ENCODE assay signal across 8 cellular contexts in the genomic region with DNA sequence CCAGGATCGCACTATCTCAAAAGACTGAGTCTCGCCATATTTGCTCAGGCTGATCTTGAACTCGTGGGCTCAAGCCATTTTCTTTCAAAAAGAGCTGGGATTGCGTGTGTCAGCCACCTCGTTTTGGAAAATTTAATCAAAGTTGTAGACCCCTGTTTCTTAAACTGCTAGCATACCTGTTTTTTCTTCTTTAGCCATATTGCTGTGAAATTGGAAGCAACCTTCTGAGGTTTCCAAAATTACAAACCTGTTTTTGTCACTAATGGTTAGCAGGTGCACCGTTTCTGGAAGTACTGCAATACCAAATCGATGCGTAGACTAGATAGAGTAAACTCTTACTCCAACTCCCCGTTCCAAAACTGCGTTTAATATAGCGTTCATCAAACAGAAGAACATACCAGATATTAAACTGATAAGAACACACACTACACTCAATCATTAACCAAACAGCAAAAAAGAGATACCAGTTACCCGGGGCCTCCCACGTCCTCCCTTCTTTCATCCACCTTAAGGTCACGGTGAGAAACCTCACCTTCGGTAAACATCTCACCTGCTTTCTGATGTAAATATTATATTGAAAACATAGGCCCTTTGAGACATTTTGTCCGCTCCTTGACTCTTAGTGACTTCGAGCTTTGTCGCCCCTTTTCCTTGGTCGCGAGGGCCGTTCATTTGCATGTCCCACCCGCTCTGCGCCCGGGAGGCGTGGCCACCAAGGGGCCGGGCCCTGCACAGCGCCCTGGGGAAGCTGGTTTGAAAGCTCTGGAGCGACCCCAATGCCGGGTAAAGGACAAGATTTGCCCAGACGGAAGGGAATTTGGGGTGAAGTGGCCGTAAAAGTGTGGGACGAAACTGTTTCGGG. TPM values are rescaled to one million over a fixed set of nuclear protein-coding genes. Genes with fewer than 3 reads are reported as not detected.
A peak's percentile ranks its signal among the peaks of the same experiment; 100 is the strongest.
DNase-seq lines count a peak whose midpoint lies in the region; ATAC-seq, FAIRE-seq and TF ChIP-seq lines count a peak whose summit lies in the region.

A gene (minus strand): TSS at position 462 of the 862 bp plus-strand sequence.

- no peaks in the 10 kb centered on the region for H3K9me3 Mint-ChIP-seq in activated naive CD8-positive, alpha-beta T cell (ENCODE audit: low read depth)

- H3K79me2 ChIP-seq in Loucy (ENCODE audit: insufficient read depth, low read length), result no peaks in the 10 kb centered on the region
- no peaks in the 10 kb centered on the region for H3K79me2 ChIP-seq in parathyroid adenoma

- no peaks in the 10 kb centered on the region for H3K36me3 ChIP-seq in Loucy (ENCODE audit: insufficient read depth, low read length)
- no peaks in the 10 kb centered on the region for H3K36me3 ChIP-seq in parathyroid adenoma (ENCODE audit: control insufficient read depth, insufficient read depth, low read length)
- H3K36me3 ChIP-seq in tibial nerve, result no peaks in the 10 kb centered on the region

- intact Hi-C loops in cardiac septum (cut with DNase I), result no loop called here

- ATAC-seq in SK-N-SH treated with all-trans-retinoic acid at 6 μM for 48 hours, result peak; percentile 93

- no peaks in the 10 kb centered on the region for H3K27me3 Mint-ChIP-seq in activated naive CD8-positive, alpha-beta T cell

- no peaks in the 10 kb centered on the region for H3F3A ChIP-seq in Loucy (ENCODE audit: low read depth)

- H3K4me1 Mint-ChIP-seq in activated naive CD8-positive, alpha-beta T cell (ENCODE audit: low read depth), result peaks cover 19% of the 10 kb centered on the region

- peak; percentile 76 for TF ChIP-seq POLR2A in H54 (IDR thresholded peaks at IDR 0.05; ENCODE audit: low read depth, low read length)
- TF ChIP-seq POLR2A in tibial nerve (IDR thresholded peaks at IDR 0.05), result peak in 1 of 2 donors; percentile 36

- no peaks in the 10 kb centered on the region for H4K20me1 ChIP-seq in Loucy (ENCODE audit: insufficient read depth, low read length, poor library complexity, severe bottlenecking)

- H3K27ac ChIP-seq in parathyroid adenoma, result peak within 1 kb of the TSS; percentile 73
- peak within 1 kb of the TSS; percentile 65 to 89 (median 82) for H3K27ac ChIP-seq in tibial nerve

- H3K4me1 ChIP-seq in Loucy (ENCODE audit: insufficient read depth, low read length, poor library complexity, severe bottlenecking) (no peaks in the 10 kb centered on the region), parathyroid adenoma (no peaks in the 10 kb centered on the region), tibial nerve (peaks cover 0 to 14% (median 1%) of the 10 kb centered on the region in 4 donors)

- TF ChIP-seq EP300 in tibial nerve (IDR thresholded peaks at IDR 0.05), result peak in 1 of 2 donors; percentile 81

- 11 to 12% methylated on average over 31 to 33 of the region's 33 CpGs for WGBS in tibial nerve, 2 donors

- H3K36me3 Mint-ChIP-seq in activated naive CD8-positive, alpha-beta T cell, result no peaks in the 10 kb centered on the region

- no peaks in the 10 kb centered on the region for H3K9me2 ChIP-seq in Loucy (replicated peaks; ENCODE audit: low read depth, low read length)

- TF ChIP-seq CTCF in Loucy (conservative IDR thresholded peaks at IDR 0.05; ENCODE audit: low read length) (no peak), parathyroid adenoma (IDR thresholded peaks at IDR 0.05) (no peak), tibial nerve (IDR thresholded peaks at IDR 0.05) (no peak)

- H3K27me3 ChIP-seq in Loucy (ENCODE audit: insufficient read depth, low read length, poor library complexity, severe bottlenecking) (no peaks in the 10 kb centered on the region), parathyroid adenoma (ENCODE audit: control insufficient read depth, insufficient read depth, low read length) (no peaks in the 10 kb centered on the region), tibial nerve (no peaks in the 10 kb centered on the region)

- H3K4me3 ChIP-seq in Loucy (ENCODE audit: low read length, poor library complexity, severe bottlenecking), result peak within 1 kb of the TSS; percentile 76
- peak within 1 kb of the TSS; percentile 73 for H3K4me3 ChIP-seq in parathyroid adenoma (ENCODE audit: low read depth, low read length)
- H3K4me3 ChIP-seq in tibial nerve, result peak within 1 kb of the TSS; percentile 42 to 60 (median 48)

- H3K4me2 ChIP-seq in Loucy (ENCODE audit: low read depth, low read length, poor library complexity, severe bottlenecking) (peak within 1 kb of the TSS; percentile 80), parathyroid adenoma (ENCODE audit: low read length) (peak within 1 kb of the TSS; percentile 82)

- no peaks in the 10 kb centered on the region; the same call in 1 of the 2 replicates for H3K9me3 ChIP-seq in Loucy (ENCODE audit: insufficient read depth, low read depth, low read length)
- no peaks in the 10 kb centered on the region for H3K9me3 ChIP-seq in parathyroid adenoma (ENCODE audit: control insufficient read depth, low read length)
- H3K9me3 ChIP-seq in tibial nerve, result no peaks in the 10 kb centered on the region

- peak within 1 kb of the TSS; percentile 100 for H3K27ac Mint-ChIP-seq in activated naive CD8-positive, alpha-beta T cell

- H3K9ac ChIP-seq in Loucy (ENCODE audit: low read depth, low read length, poor library complexity, severe bottlenecking), result peak within 1 kb of the TSS; percentile 79
- H3K9ac ChIP-seq in parathyroid adenoma, result no peak within 1 kb of the TSS

- no peak for FAIRE-seq in H54 (lab: Jason Lieb, UNC)

- peak within 1 kb of the TSS; percentile 98 for H2AFZ ChIP-seq in Loucy (ENCODE audit: low read length)
- peak within 1 kb of the TSS; percentile 93 for H2AFZ ChIP-seq in parathyroid adenoma

- peak within 1 kb of the TSS; percentile 99 for H3K4me3 Mint-ChIP-seq in activated naive CD8-positive, alpha-beta T cell

- DNase-seq in ELF-1 (ENCODE audit: low read depth, low spot score), result peak; percentile 94
- peak; percentile 32 for DNase-seq in H54 (ENCODE audit: insufficient read length, low spot score)
- DNase-seq in cardiac septum (ENCODE audit: low spot score), result peak; percentile 88
- DNase-seq in tibial nerve (ENCODE audit: low spot score in 2 of 2), result peak; percentile 42 to 63

TF ChIP-seq in SK-N-SH treated with all-trans-retinoic acid at 6 μM for 48 hours, 23 proteins besides CTCF, POLR2A, EP300 and RAD21 (continues in another document):
- TF ChIP-seq ZNF8 (CRISPR knock-in tag; IDR thresholded peaks at IDR 0.05), result peak; percentile 96
- TF ChIP-seq TCF4 (CRISPR knock-in tag; IDR thresholded peaks at IDR 0.05; ENCODE audit: borderline replicate concordance), result peak; percentile 97
- peak; percentile 100 for TF ChIP-seq RARB (CRISPR knock-in tag; IDR thresholded peaks at IDR 0.05)
- TF ChIP-seq ZNF70 (CRISPR knock-in tag; IDR thresholded peaks at IDR 0.05), result peak; percentile 94
- TF ChIP-seq ZFP3 (CRISPR knock-in tag; IDR thresholded peaks at IDR 0.05), result peak; percentile 98
- TF ChIP-seq, protein P1, sequence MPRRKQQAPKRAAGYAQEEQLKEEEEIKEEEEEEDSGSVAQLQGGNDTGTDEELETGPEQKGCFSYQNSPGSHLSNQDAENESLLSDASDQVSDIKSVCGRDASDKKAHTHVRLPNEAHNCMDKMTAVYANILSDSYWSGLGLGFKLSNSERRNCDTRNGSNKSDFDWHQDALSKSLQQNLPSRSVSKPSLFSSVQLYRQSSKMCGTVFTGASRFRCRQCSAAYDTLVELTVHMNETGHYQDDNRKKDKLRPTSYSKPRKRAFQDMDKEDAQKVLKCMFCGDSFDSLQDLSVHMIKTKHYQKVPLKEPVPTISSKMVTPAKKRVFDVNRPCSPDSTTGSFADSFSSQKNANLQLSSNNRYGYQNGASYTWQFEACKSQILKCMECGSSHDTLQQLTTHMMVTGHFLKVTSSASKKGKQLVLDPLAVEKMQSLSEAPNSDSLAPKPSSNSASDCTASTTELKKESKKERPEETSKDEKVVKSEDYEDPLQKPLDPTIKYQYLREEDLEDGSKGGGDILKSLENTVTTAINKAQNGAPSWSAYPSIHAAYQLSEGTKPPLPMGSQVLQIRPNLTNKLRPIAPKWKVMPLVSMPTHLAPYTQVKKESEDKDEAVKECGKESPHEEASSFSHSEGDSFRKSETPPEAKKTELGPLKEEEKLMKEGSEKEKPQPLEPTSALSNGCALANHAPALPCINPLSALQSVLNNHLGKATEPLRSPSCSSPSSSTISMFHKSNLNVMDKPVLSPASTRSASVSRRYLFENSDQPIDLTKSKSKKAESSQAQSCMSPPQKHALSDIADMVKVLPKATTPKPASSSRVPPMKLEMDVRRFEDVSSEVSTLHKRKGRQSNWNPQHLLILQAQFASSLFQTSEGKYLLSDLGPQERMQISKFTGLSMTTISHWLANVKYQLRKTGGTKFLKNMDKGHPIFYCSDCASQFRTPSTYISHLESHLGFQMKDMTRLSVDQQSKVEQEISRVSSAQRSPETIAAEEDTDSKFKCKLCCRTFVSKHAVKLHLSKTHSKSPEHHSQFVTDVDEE (CRISPR knock-in tag; IDR thresholded peaks at IDR 0.05), result peak; percentile 97
- TF ChIP-seq, protein P2, sequence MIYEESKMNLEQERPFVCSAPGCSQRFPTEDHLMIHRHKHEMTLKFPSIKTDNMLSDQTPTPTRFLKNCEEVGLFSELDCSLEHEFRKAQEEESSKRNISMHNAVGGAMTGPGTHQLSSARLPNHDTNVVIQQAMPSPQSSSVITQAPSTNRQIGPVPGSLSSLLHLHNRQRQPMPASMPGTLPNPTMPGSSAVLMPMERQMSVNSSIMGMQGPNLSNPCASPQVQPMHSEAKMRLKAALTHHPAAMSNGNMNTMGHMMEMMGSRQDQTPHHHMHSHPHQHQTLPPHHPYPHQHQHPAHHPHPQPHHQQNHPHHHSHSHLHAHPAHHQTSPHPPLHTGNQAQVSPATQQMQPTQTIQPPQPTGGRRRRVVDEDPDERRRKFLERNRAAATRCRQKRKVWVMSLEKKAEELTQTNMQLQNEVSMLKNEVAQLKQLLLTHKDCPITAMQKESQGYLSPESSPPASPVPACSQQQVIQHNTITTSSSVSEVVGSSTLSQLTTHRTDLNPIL (CRISPR knock-in tag; IDR thresholded peaks at IDR 0.05; ENCODE audit: low read depth), result peak; percentile 100
- peak; percentile 100 for TF ChIP-seq ESRRG (CRISPR knock-in tag; IDR thresholded peaks at IDR 0.05)
- TF ChIP-seq CSDC2 (CRISPR knock-in tag; IDR thresholded peaks at IDR 0.05), result peak; percentile 99
- peak; percentile 100 for TF ChIP-seq SNAI2 (CRISPR knock-in tag; IDR thresholded peaks at IDR 0.05)
- peak; percentile 63 for TF ChIP-seq ISL1 (CRISPR knock-in tag; IDR thresholded peaks at IDR 0.05)

RNA-seq across cellular contexts. Expression of the gene that starts here (rescaled TPM):
- total RNA-seq in cardiac septum (not detected), tibial nerve (not detected)

Comparison
In these comparisons a context has a peak if more than half of its experiments do, and no peak if none do; other contexts are left out.
1. Peak in every context shown above with its lines: DNase-seq, ATAC-seq, H3K4me3 ChIP-seq and H3K27ac ChIP-seq.
2. Peak in DNase-seq in cardiac septum; RNA of the gene not detected or under 1 TPM.
3. Peak in DNase-seq, H3K4me3 ChIP-seq and H3K27ac ChIP-seq in tibial nerve; RNA of the gene not detected or under 1 TPM.
4. DNase-seq: peak in every context shown above with its lines; median percentile 94 in ELF-1; 88 in cardiac septum; 52 in tibial nerve; 32 in H54.